Comparison of ENCODE assay signal across 13 cellular contexts in genomic region chr12:69569236-69569635, GRCh38. TPM values are rescaled to one million over a fixed set of nuclear protein-coding genes. Genes with fewer than 3 reads are reported as not detected.
DNase-seq lines count a peak whose midpoint lies in the region; ATAC-seq and TF ChIP-seq lines count a peak whose summit lies in the region.
"Had no signal": no experiment of that assay in that cellular context is flagged by ENCODE, and none has a peak within 500 bp of the region (broad histone marks: within the 10 kb centered on the region; RNA-seq: fewer than 3 reads in every experiment).

No MANE protein-coding gene starts in this region.

- H3K4me3 ChIP-seq in parathyroid adenoma (ENCODE audit: low read depth, low read length) (no peak overlapping the region), mucosa of descending colon (no peak overlapping the region)

- no peaks in the 10 kb centered on the region for H3K27me3 ChIP-seq in parathyroid adenoma (ENCODE audit: control insufficient read depth, insufficient read depth, low read length)

- H2AFZ ChIP-seq in parathyroid adenoma: no peak overlapping the region

- DNase-seq in EL (peak; percentile 62), LHCN-M2 (ENCODE audit: low read depth) (peak; percentile 55), mucosa of descending colon (no peak), DMS79 (lab: John Stamatoyannopoulos, UW) (no peak)
- no peak for DNase-seq in central memory CD8-positive, alpha-beta T cell (ENCODE audit: low spot score in 2 of 2)
- DNase-seq: activated T-cell treated with anti-CD3 and anti-CD28 coated beads, Interleukin-2, amount 50 U/mL, for 48 hours; central memory CD4-positive, alpha-beta T cell; NCI-H526 treated with DMSO at 0.1 percent for 48 hours; SHP77 treated with DMSO at 0.1 percent for 48 hours had no signal

- H3K27ac ChIP-seq in parathyroid adenoma: no peak overlapping the region

- H3K4me1 ChIP-seq in parathyroid adenoma (no peaks in the 10 kb centered on the region), mucosa of descending colon (ENCODE audit: low read depth) (no peaks in the 10 kb centered on the region)

- H3K36me3 ChIP-seq in parathyroid adenoma (ENCODE audit: control insufficient read depth, insufficient read depth, low read length) (no peaks in the 10 kb centered on the region), mucosa of descending colon (ENCODE audit: low read depth) (no peaks in the 10 kb centered on the region)

- TF ChIP-seq CTCF in parathyroid adenoma (IDR thresholded peaks at IDR 0.05) (no peak), mucosa of descending colon (IDR thresholded peaks at IDR 0.05) (no peak)

- no peak for ATAC-seq in central memory CD8-positive, alpha-beta T cell (replicated peaks; ENCODE audit: extremely low read depth, poor library complexity, severe bottlenecking)
- ATAC-seq in mucosa of descending colon (no peak), GM21825 (IDR thresholded peaks at IDR 0.05; ENCODE audit: unreplicated experiment) (no peak)
- ATAC-seq: esophagus mucosa had no signal

- no peaks in the 10 kb centered on the region for H3K9me3 Mint-ChIP-seq in central memory CD8-positive, alpha-beta T cell

- peaks cover 19% of the 10 kb centered on the region for H3K36me3 Mint-ChIP-seq in central memory CD8-positive, alpha-beta T cell (ENCODE audit: insufficient read depth)

- H3K9me3 ChIP-seq in parathyroid adenoma (ENCODE audit: control insufficient read depth, low read length) (no peaks in the 10 kb centered on the region), mucosa of descending colon (no peaks in the 10 kb centered on the region)

- H3K79me2 ChIP-seq in parathyroid adenoma: no peaks in the 10 kb centered on the region

- H3K4me1 Mint-ChIP-seq in central memory CD8-positive, alpha-beta T cell: no peaks in the 10 kb centered on the region

- H3K4me3 Mint-ChIP-seq in central memory CD8-positive, alpha-beta T cell: no peak overlapping the region

- no peak overlapping the region for H3K9ac ChIP-seq in parathyroid adenoma

- intact Hi-C loops in mucosa of descending colon (cut with DNase I, micrococcal nuclease): no loop called here

- H3K27me3 Mint-ChIP-seq in central memory CD8-positive, alpha-beta T cell: no peaks in the 10 kb centered on the region

- peak overlapping the region; percentile 6 for H3K4me2 ChIP-seq in parathyroid adenoma (ENCODE audit: low read length)

- H3K27ac Mint-ChIP-seq in central memory CD8-positive, alpha-beta T cell (ENCODE audit: low read depth): peak overlapping the region; percentile 49

RNA-seq across cellular contexts. Expression of gene CCT2, which starts 16.0 kb away (rescaled TPM):
- total RNA-seq in LHCN-M2 (2014; rRNA removed) (338 and 371 TPM in 2 replicates), mucosa of descending colon (100 to 1,000 TPM in 2 of 3 donors, 10 to 100 TPM in 1; 85.0 to 106 (median 103) TPM)
- 213 TPM for polyA plus RNA-seq in LHCN-M2 (2012)

RNA-seq across cellular contexts. Expression of gene LRRC10, which starts 41.5 kb away (rescaled TPM):
- total RNA-seq in LHCN-M2 (2014; rRNA removed): not detected in 2 replicates
- not detected for polyA plus RNA-seq in LHCN-M2 (2012)
- total RNA-seq in mucosa of descending colon: not detected
- total RNA-seq: esophagus mucosa, temporal lobe had no signal

Comparison
In these comparisons a context has a peak if more than half of its experiments do, and no peak if none do; other contexts are left out.
1. DNase-seq: peak in EL (single experiment) and LHCN-M2 (single experiment); none in central memory CD8-positive, alpha-beta T cell (0 of 2), mucosa of descending colon (0 of 3) and DMS79 (single experiment).